ENCODE assay signal across 16 cellular contexts in genomic region chr22:19824197-19825015, GRCh38. TPM values are rescaled to one million over a fixed set of nuclear protein-coding genes. Genes with fewer than 3 reads are reported as not detected.
A peak's percentile ranks its signal among the peaks of the same experiment; 100 is the strongest.
DNase-seq lines count a peak whose midpoint lies in the region; ATAC-seq and TF ChIP-seq lines count a peak whose summit lies in the region.
"Had no signal": no experiment of that assay in that cellular context is flagged by ENCODE, and none has a peak within 500 bp of the region (broad histone marks: within the 10 kb centered on the region; RNA-seq: fewer than 3 reads in every experiment).

No MANE protein-coding gene starts in this region.

- no peak overlapping the region for H3K27ac Mint-ChIP-seq in CD14-positive monocyte
- H3K27ac Mint-ChIP-seq in MCF 10A (ENCODE audit: low read depth, unreplicated experiment), result peak overlapping the region; percentile 29
- H3K27ac Mint-ChIP-seq: memory B cell had no signal

- no peak overlapping the region for H3K4me2 ChIP-seq in osteoblast (ENCODE audit: insufficient read depth, low read length)

- intact Hi-C loops in CD14-positive monocyte (cut with micrococcal nuclease) (no loop called here), MCF 10A (cut with micrococcal nuclease) (loop anchor here (2.0 kb wide), 1 partner anchor 18 kb away; no protein-coding TSS in a partner anchor)

- H3K4me3 Mint-ChIP-seq in CD14-positive monocyte (no peak overlapping the region), MCF 10A (ENCODE audit: unreplicated experiment) (no peak overlapping the region)
- H3K4me3 Mint-ChIP-seq: brain, memory B cell had no signal

- CTCF ChIA-PET in MCF 10A (lab: Yijun Ruan, JAX), result interaction anchor here (0.7 to 0.9 kb wide), 2 partner anchors 8 to 194 kb away, joined by 3 read pairs; no protein-coding TSS in a partner anchor
- CTCF ChIA-PET in HEK293T (lab: Yijun Ruan, JAX), result no interaction called here

- H3K27me3 Mint-ChIP-seq in CD14-positive monocyte (ENCODE audit: low read depth in 3 of 3) (no peaks in the 10 kb centered on the region), MCF 10A (ENCODE audit: insufficient read depth, unreplicated experiment) (no peaks in the 10 kb centered on the region)
- H3K27me3 Mint-ChIP-seq: memory B cell had no signal

- H3K27me3 ChIP-seq in osteoblast (ENCODE audit: insufficient read depth, low read length), result no peaks in the 10 kb centered on the region

- POLR2A ChIA-PET in MCF 10A (lab: Yijun Ruan, JAX), result interaction anchor here (0.6 to 4.7 kb wide), 8 partner anchors 17 to 109 kb away, joined by 3 to 24 read pairs (median 4); partner anchors contain the start of genes GNB1L and RTL10
- POLR2A ChIA-PET in HEK293T (lab: Yijun Ruan, JAX), result no interaction called here

- H4K20me1 ChIP-seq in osteoblast (ENCODE audit: insufficient read depth, low read length), result no peaks in the 10 kb centered on the region

- no peaks in the 10 kb centered on the region for H3K79me2 ChIP-seq in osteoblast (ENCODE audit: insufficient read depth, low read length)

- H2AFZ ChIP-seq in osteoblast (ENCODE audit: low read length), result no peak overlapping the region

- DNase-seq in CD14-positive monocyte (ENCODE audit: low spot score), result peak; percentile 32
- peak; percentile 84 for DNase-seq in HuH-7.5 (ENCODE audit: low spot score)
- peak; percentile 74 for DNase-seq in MCF 10A (ENCODE audit: unreplicated experiment)
- peak; percentile 60 for DNase-seq in osteoblast (ENCODE audit: insufficient read length, low spot score, missing footprints)
- DNase-seq in HEK293T (ENCODE audit: extremely low spot score), result no peak
- DNase-seq: activated CD4-positive, CD25-positive, alpha-beta regulatory T cell; C1 segment of cervical spinal cord; hippocampal formation; NCI-H1092 treated with DMSO at 0.1 percent for 48 hours; NCI-H526; stimulated activated CD4-positive, alpha-beta T cell treated with anti-CD3 and anti-CD28 coated beads, Interleukin-15, amount 100 ng/mL, for 24 hours had no signal

- TF ChIP-seq CTCF in CD14-positive monocyte (IDR thresholded peaks at IDR 0.05), result no peak
- TF ChIP-seq CTCF in MCF 10A (IDR thresholded peaks at IDR 0.05; ENCODE audit: unreplicated experiment), result no peak
- TF ChIP-seq CTCF in osteoblast (IDR thresholded peaks at IDR 0.05; ENCODE audit: extremely low read depth, low read depth, low read length), result no peak

- no peaks in the 10 kb centered on the region for H3K4me1 ChIP-seq in osteoblast (ENCODE audit: insufficient read depth, low read length)

- no TSS peak for BruUV-seq in MCF 10A (replicated peaks; lab: Mats Ljungman, UMichigan)

- H3K9me3 Mint-ChIP-seq in CD14-positive monocyte (peaks cover 0 to 7% (median 4%) of the 10 kb centered on the region in 7 donors), MCF 10A (ENCODE audit: unreplicated experiment) (no peaks in the 10 kb centered on the region)
- H3K9me3 Mint-ChIP-seq: memory B cell had no signal

- H3K27ac ChIP-seq in osteoblast (ENCODE audit: low read depth, low read length), result no peak overlapping the region

- no peak overlapping the region for H3K4me3 ChIP-seq in osteoblast (ENCODE audit: insufficient read depth, low read length)

- no peaks in the 10 kb centered on the region for H3K36me3 ChIP-seq in osteoblast (ENCODE audit: insufficient read depth, low read length)

- H3K9me3 ChIP-seq in osteoblast (ENCODE audit: low read depth, low read length), result no peaks in the 10 kb centered on the region

- H3K4me1 Mint-ChIP-seq in CD14-positive monocyte (peaks cover 10% of the 10 kb centered on the region), MCF 10A (ENCODE audit: insufficient read depth, unreplicated experiment) (peaks cover 23% of the 10 kb centered on the region)

- peaks cover 2 to 4% of the 10 kb centered on the region in 2 donors for H3K36me3 Mint-ChIP-seq in CD14-positive monocyte
- peaks cover 6% of the 10 kb centered on the region for H3K36me3 Mint-ChIP-seq in MCF 10A (ENCODE audit: insufficient read depth, unreplicated experiment)

- ATAC-seq in HG02884 (IDR thresholded peaks at IDR 0.05; ENCODE audit: unreplicated experiment) (no peak), HG02981 (IDR thresholded peaks at IDR 0.05; ENCODE audit: unreplicated experiment) (no peak), GM19467 (IDR thresholded peaks at IDR 0.05; ENCODE audit: unreplicated experiment) (no peak)

TF ChIP-seq in HEK293T, 16 proteins besides CTCF, POLR2A, EP300 and RAD21:
- no peak for TF ChIP-seq ARNT (IDR thresholded peaks at IDR 0.05)
- TF ChIP-seq LEF1 (IDR thresholded peaks at IDR 0.05; ENCODE audit: borderline replicate concordance), result no peak
- no peak for TF ChIP-seq ELF4 (IDR thresholded peaks at IDR 0.05)
- no peak for TF ChIP-seq FOXM1 (IDR thresholded peaks at IDR 0.05; ENCODE audit: borderline replicate concordance)
- TF ChIP-seq TARDBP (IDR thresholded peaks at IDR 0.05), result no peak
- TF ChIP-seq L3MBTL2 (conservative IDR thresholded peaks at IDR 0.05), result no peak
- TF ChIP-seq PKNOX1 (IDR thresholded peaks at IDR 0.05), result no peak
- TF ChIP-seq SP1 (IDR thresholded peaks at IDR 0.05), result no peak
- TF ChIP-seq CTBP1 (IDR thresholded peaks at IDR 0.05; ENCODE audit: borderline replicate concordance), result no peak
- no peak for TF ChIP-seq FOXK2 (IDR thresholded peaks at IDR 0.05)
- no peak for TF ChIP-seq ZNF384 (IDR thresholded peaks at IDR 0.05)
- TF ChIP-seq HDGF (IDR thresholded peaks at IDR 0.05; ENCODE audit: borderline replicate concordance), result no peak
- TF ChIP-seq BHLHE40 (IDR thresholded peaks at IDR 0.05; ENCODE audit: borderline replicate concordance), result no peak
- TF ChIP-seq SUZ12 (IDR thresholded peaks at IDR 0.05), result no peak
- no peak for TF ChIP-seq FOXA1 (IDR thresholded peaks at IDR 0.05)
- TF ChIP-seq NFRKB (IDR thresholded peaks at IDR 0.05), result no peak

RNA-seq across cellular contexts. Expression of gene GNB1L, which starts 30.3 kb away (rescaled TPM):
- polyA plus RNA-seq in CD14-positive monocyte, result 1 to 10 TPM; 4.8 to 6.0 TPM
- 4.3 and 7.1 TPM in 2 replicates for total RNA-seq in MCF 10A (2022)
- 4.0 and 5.6 TPM in 2 replicates for total RNA-seq in osteoblast

RNA-seq across cellular contexts. Expression of gene RTL10, which starts 30.3 kb away (rescaled TPM):
- polyA plus RNA-seq in CD14-positive monocyte, result 1 to 10 TPM; 1.4 to 1.5 TPM
- total RNA-seq in MCF 10A (2022) (16.8 and 20.6 TPM in 2 replicates), osteoblast (10.3 and 11.9 TPM in 2 replicates)
